In genomic region chr1:36465731-36466369, GRCh38 we compare ENCODE assay signal across 13 cellular contexts. TPM values are rescaled to one million over a fixed set of nuclear protein-coding genes. Genes with fewer than 3 reads are reported as not detected.
DNase-seq lines count a peak whose midpoint lies in the region; TF ChIP-seq lines count a peak whose summit lies in the region.
"Had no signal": no experiment of that assay in that cellular context is flagged by ENCODE, and none has a peak within 500 bp of the region (broad histone marks: within the 10 kb centered on the region; RNA-seq: fewer than 3 reads in every experiment).

No MANE protein-coding gene starts in this region.

- peak overlapping the region; percentile 81 for H3K27ac ChIP-seq in epithelial cell of prostate
- H3K27ac ChIP-seq: 22Rv1 had no signal

- no peaks in the 10 kb centered on the region for H3K36me3 Mint-ChIP-seq in IgD-negative memory B cell
- H3K36me3 Mint-ChIP-seq in osteocyte (ENCODE audit: unreplicated experiment): peaks cover 6% of the 10 kb centered on the region

- H3K9me3 Mint-ChIP-seq in IgD-negative memory B cell (no peaks in the 10 kb centered on the region), osteocyte (ENCODE audit: unreplicated experiment) (no peaks in the 10 kb centered on the region)

- no peak for TF ChIP-seq CTCF in osteocyte (IDR thresholded peaks at IDR 0.05)

- H3K27me3 Mint-ChIP-seq in IgD-negative memory B cell (no peaks in the 10 kb centered on the region), osteocyte (ENCODE audit: unreplicated experiment) (no peaks in the 10 kb centered on the region)
- H3K27me3 Mint-ChIP-seq: activated CD8-positive, alpha-beta memory T cell treated with anti-CD3 and anti-CD28 coated beads, Interleukin-2, amount 10 ng/mL, durations not matched to agents 7 days and 5 days had no signal

- H3K4me1 Mint-ChIP-seq in IgD-negative memory B cell (peaks cover 9 to 12% (median 11%) of the 10 kb centered on the region in 3 donors), osteocyte (ENCODE audit: unreplicated experiment) (peaks cover 21% of the 10 kb centered on the region)

- peak overlapping the region in 2 of 3 donors; percentile 67 to 94 for H3K27ac Mint-ChIP-seq in IgD-negative memory B cell
- H3K27ac Mint-ChIP-seq in osteocyte (ENCODE audit: unreplicated experiment): peak overlapping the region; percentile 47

- H3K4me3 Mint-ChIP-seq in IgD-negative memory B cell (peak overlapping the region in 1 of 4 donors; percentile 100), osteocyte (ENCODE audit: unreplicated experiment) (no peak overlapping the region)

- DNase-seq in NCI-H2107 treated with DMSO at 0.1 percent for 48 hours (lab: John Stamatoyannopoulos, UW; ENCODE audit: unreplicated experiment): peak; percentile 87
- no peak for DNase-seq in NCI-H2107 (lab: John Stamatoyannopoulos, UW)
- DNase-seq in epithelial cell of prostate (ENCODE audit: low read depth, low spot score): no peak
- DNase-seq in osteocyte (ENCODE audit: extremely low spot score, unreplicated experiment): no peak
- no peak for DNase-seq in NCI-H128 (lab: John Stamatoyannopoulos, UW; ENCODE audit: unreplicated experiment)
- DNase-seq in hypothalamus (lab: John Stamatoyannopoulos, UW): no peak
- no peak for DNase-seq in CD1c-positive myeloid dendritic cell (ENCODE audit: extremely low spot score)
- DNase-seq: activated CD8-positive, alpha-beta memory T cell treated with anti-CD3 and anti-CD28 coated beads, Interleukin-2, amount 10 ng/mL, durations not matched to agents 7 days and 5 days had no signal

RNA-seq across cellular contexts. Expression of gene MRPS15, which starts 1.7 kb away (rescaled TPM):
- polyA plus RNA-seq in IgD-negative memory B cell: 72.0 TPM
- total RNA-seq in osteocyte: 59.0 and 64.4 TPM in 2 replicates

RNA-seq across cellular contexts. Expression of gene OSCP1, which starts 15.6 kb away (rescaled TPM):
- polyA plus RNA-seq in IgD-negative memory B cell: 0.74 TPM
- 5.0 and 7.1 TPM in 2 replicates for total RNA-seq in osteocyte

RNA-seq across cellular contexts. Expression of gene CSF3R, which starts 16.9 kb away (rescaled TPM):
- polyA plus RNA-seq in IgD-negative memory B cell: 1.9 TPM
- not detected in 2 replicates for total RNA-seq in osteocyte
- total RNA-seq: activated CD8-positive, alpha-beta memory T cell treated with anti-CD3 and anti-CD28 coated beads, Interleukin-2, amount 10 ng/mL, durations not matched to agents 7 days and 5 days; endothelial cell of umbilical vein; HT1080; OCI-LY7 had no signal
- polyA plus RNA-seq: endothelial cell of umbilical vein had no signal
